Comparison of ENCODE assay signal across 1 cellular context in the genomic region with DNA sequence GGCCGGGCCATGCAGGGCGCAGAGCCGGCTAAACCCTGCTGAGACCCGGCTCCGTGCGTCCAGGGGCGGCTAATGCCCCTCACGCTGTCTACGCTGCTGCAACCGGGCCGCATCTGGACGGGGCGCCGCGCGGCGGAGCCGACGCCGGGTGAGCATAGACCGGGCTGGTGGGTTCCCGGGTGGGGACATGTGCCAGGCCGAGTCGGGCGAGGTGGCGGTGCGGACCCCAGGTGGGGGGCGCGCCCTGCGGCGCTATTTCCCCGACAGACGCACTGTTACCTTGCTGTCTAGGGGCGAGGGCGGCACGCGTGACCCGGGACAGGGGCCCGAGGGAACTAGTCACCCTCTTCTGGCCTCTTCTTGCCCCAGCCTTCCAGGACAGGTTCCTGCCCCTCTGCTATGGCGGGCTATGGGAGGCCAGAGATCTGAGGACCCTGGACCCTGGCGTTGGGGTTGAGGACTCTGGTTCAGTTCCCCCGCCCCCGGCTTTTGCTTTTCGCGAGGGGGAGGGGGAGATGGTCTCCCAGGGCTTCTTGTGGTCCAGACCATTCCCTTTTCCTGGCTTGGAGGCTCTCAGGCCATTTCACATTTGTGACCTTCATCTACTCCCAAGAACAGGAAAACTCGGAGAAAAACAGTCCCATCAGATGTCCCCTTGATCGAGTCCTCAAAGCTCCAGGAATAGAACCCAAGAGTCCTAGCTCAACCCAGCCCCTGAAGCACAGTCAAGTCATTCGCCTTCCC.
A peak's percentile ranks its signal among the peaks of the same experiment; 100 is the strongest.
TF ChIP-seq lines count a peak whose summit lies in the region.

No MANE protein-coding gene starts in this region.

TF ChIP-seq in K562, 482 proteins besides CTCF, POLR2A, EP300 and RAD21 (continued from another document and continues in another):
- TF ChIP-seq ATF4 (CRISPR knock-in tag; IDR thresholded peaks at IDR 0.05) (no peak), ZBTB1 (CRISPR knock-in tag; IDR thresholded peaks at IDR 0.05; ENCODE audit: borderline replicate concordance, low read depth) (no peak), SREBF1 (IDR thresholded peaks at IDR 0.05; ENCODE audit: borderline replicate concordance, low read depth, low read length) (no peak), POLR3G (IDR thresholded peaks at IDR 0.05; ENCODE audit: extremely low read depth, insufficient read length, insufficient replicate concordance) (no peak), ZNF76 (CRISPR knock-in tag; IDR thresholded peaks at IDR 0.05; ENCODE audit: borderline replicate concordance) (no peak), WHSC1 (IDR thresholded peaks at IDR 0.05; ENCODE audit: low read length) (no peak), ZNF384 (IDR thresholded peaks at IDR 0.05; ENCODE audit: low read depth, low read length) (no peak), IFI16 (CRISPR knock-in tag; IDR thresholded peaks at IDR 0.05) (no peak), SMARCE1 (IDR thresholded peaks at IDR 0.05) (peak; percentile 46; the same call in 1 of the 2 replicates), E2F5 (CRISPR knock-in tag; IDR thresholded peaks at IDR 0.05) (no peak), HNRNPUL1 (IDR thresholded peaks at IDR 0.05; ENCODE audit: low read length) (no peak), GATAD2A (IDR thresholded peaks at IDR 0.05) (peak; percentile 83; the same call in 1 of the 2 replicates), EGR1 (conservative IDR thresholded peaks at IDR 0.05) (peak; percentile 81), RBBP5 (IDR thresholded peaks at IDR 0.05; ENCODE audit: borderline replicate concordance, insufficient read depth, low read length, poor library complexity, severe bottlenecking) (peak; percentile 83), GABPB2 (CRISPR knock-in tag; conservative IDR thresholded peaks at IDR 0.05) (no peak), ZNF445 (CRISPR knock-in tag; IDR thresholded peaks at IDR 0.05; ENCODE audit: low read depth) (no peak), RNF2 (IDR thresholded peaks at IDR 0.05) (no peak), KLF13 (tag; IDR thresholded peaks at IDR 0.05; ENCODE audit: borderline replicate concordance, low read depth) (0 out of 2 replicates have a peak, but pooled peaks have one; percentile 30), TFAP4 (CRISPR knock-in tag; IDR thresholded peaks at IDR 0.05; ENCODE audit: borderline replicate concordance) (no peak), NR4A1 (CRISPR knock-in tag; IDR thresholded peaks at IDR 0.05) (no peak), NR4A1 (tag; IDR thresholded peaks at IDR 0.05) (no peak), GMEB1 (CRISPR knock-in tag; IDR thresholded peaks at IDR 0.05) (no peak), MNT (conservative IDR thresholded peaks at IDR 0.05) (no peak), FOXJ2 (tag; IDR thresholded peaks at IDR 0.05) (no peak), KDM2B (CRISPR knock-in tag; IDR thresholded peaks at IDR 0.05) (peak; percentile 95), ZNF347 (CRISPR knock-in tag; IDR thresholded peaks at IDR 0.05; ENCODE audit: low read depth) (no peak), ZNF253 (CRISPR knock-in tag; conservative IDR thresholded peaks at IDR 0.05) (no peak), HIVEP1 (CRISPR knock-in tag; IDR thresholded peaks at IDR 0.05) (no peak), TRIM24 (IDR thresholded peaks at IDR 0.05) (peak in 1 of 2 experiments; percentile 67; a peak in 1 of 4 replicates), FOXM1 (IDR thresholded peaks at IDR 0.05; ENCODE audit: low read depth) (no peak), FOXM1 (CRISPR knock-in tag; IDR thresholded peaks at IDR 0.05; ENCODE audit: low read depth) (no peak), TAF1 (IDR thresholded peaks at IDR 0.05; ENCODE audit: control insufficient read depth, extremely low read depth, insufficient read depth, low read length, severe bottlenecking) (peak; percentile 11), ADNP (tag; IDR thresholded peaks at IDR 0.05) (no peak), PCBP1 (IDR thresholded peaks at IDR 0.05; ENCODE audit: low read depth, low read length, poor library complexity, severe bottlenecking) (peak; percentile 17), SNAPC5 (CRISPR knock-in tag; IDR thresholded peaks at IDR 0.05) (no peak), PPARD (CRISPR knock-in tag; IDR thresholded peaks at IDR 0.05) (no peak), ELF1 (tag; IDR thresholded peaks at IDR 0.05) (no peak)
- TF ChIP-seq, protein P1, sequence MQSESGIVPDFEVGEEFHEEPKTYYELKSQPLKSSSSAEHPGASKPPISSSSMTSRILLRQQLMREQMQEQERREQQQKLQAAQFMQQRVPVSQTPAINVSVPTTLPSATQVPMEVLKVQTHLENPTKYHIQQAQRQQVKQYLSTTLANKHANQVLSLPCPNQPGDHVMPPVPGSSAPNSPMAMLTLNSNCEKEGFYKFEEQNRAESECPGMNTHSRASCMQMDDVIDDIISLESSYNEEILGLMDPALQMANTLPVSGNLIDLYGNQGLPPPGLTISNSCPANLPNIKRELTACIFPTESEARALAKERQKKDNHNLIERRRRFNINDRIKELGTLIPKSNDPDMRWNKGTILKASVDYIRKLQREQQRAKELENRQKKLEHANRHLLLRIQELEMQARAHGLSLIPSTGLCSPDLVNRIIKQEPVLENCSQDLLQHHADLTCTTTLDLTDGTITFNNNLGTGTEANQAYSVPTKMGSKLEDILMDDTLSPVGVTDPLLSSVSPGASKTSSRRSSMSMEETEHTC (IDR thresholded peaks at IDR 0.05), result 0 out of 2 replicates have a peak, but pooled peaks have one; percentile 17
- TF ChIP-seq, protein P2, sequence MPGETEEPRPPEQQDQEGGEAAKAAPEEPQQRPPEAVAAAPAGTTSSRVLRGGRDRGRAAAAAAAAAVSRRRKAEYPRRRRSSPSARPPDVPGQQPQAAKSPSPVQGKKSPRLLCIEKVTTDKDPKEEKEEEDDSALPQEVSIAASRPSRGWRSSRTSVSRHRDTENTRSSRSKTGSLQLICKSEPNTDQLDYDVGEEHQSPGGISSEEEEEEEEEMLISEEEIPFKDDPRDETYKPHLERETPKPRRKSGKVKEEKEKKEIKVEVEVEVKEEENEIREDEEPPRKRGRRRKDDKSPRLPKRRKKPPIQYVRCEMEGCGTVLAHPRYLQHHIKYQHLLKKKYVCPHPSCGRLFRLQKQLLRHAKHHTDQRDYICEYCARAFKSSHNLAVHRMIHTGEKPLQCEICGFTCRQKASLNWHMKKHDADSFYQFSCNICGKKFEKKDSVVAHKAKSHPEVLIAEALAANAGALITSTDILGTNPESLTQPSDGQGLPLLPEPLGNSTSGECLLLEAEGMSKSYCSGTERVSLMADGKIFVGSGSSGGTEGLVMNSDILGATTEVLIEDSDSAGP (CRISPR knock-in tag; IDR thresholded peaks at IDR 0.05), result no peak
- TF ChIP-seq, protein P3, sequence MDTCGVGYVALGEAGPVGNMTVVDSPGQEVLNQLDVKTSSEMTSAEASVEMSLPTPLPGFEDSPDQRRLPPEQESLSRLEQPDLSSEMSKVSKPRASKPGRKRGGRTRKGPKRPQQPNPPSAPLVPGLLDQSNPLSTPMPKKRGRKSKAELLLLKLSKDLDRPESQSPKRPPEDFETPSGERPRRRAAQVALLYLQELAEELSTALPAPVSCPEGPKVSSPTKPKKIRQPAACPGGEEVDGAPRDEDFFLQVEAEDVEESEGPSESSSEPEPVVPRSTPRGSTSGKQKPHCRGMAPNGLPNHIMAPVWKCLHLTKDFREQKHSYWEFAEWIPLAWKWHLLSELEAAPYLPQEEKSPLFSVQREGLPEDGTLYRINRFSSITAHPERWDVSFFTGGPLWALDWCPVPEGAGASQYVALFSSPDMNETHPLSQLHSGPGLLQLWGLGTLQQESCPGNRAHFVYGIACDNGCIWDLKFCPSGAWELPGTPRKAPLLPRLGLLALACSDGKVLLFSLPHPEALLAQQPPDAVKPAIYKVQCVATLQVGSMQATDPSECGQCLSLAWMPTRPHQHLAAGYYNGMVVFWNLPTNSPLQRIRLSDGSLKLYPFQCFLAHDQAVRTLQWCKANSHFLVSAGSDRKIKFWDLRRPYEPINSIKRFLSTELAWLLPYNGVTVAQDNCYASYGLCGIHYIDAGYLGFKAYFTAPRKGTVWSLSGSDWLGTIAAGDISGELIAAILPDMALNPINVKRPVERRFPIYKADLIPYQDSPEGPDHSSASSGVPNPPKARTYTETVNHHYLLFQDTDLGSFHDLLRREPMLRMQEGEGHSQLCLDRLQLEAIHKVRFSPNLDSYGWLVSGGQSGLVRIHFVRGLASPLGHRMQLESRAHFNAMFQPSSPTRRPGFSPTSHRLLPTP (IDR thresholded peaks at IDR 0.05; ENCODE audit: borderline replicate concordance, extremely low read depth, insufficient read length), result no peak
- TF ChIP-seq, protein P4, sequence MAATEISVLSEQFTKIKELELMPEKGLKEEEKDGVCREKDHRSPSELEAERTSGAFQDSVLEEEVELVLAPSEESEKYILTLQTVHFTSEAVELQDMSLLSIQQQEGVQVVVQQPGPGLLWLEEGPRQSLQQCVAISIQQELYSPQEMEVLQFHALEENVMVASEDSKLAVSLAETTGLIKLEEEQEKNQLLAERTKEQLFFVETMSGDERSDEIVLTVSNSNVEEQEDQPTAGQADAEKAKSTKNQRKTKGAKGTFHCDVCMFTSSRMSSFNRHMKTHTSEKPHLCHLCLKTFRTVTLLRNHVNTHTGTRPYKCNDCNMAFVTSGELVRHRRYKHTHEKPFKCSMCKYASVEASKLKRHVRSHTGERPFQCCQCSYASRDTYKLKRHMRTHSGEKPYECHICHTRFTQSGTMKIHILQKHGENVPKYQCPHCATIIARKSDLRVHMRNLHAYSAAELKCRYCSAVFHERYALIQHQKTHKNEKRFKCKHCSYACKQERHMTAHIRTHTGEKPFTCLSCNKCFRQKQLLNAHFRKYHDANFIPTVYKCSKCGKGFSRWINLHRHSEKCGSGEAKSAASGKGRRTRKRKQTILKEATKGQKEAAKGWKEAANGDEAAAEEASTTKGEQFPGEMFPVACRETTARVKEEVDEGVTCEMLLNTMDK (IDR thresholded peaks at IDR 0.05; ENCODE audit: borderline replicate concordance, insufficient read depth, low read depth, low read length, poor library complexity, severe bottlenecking), result no peak
- TF ChIP-seq, protein P5, sequence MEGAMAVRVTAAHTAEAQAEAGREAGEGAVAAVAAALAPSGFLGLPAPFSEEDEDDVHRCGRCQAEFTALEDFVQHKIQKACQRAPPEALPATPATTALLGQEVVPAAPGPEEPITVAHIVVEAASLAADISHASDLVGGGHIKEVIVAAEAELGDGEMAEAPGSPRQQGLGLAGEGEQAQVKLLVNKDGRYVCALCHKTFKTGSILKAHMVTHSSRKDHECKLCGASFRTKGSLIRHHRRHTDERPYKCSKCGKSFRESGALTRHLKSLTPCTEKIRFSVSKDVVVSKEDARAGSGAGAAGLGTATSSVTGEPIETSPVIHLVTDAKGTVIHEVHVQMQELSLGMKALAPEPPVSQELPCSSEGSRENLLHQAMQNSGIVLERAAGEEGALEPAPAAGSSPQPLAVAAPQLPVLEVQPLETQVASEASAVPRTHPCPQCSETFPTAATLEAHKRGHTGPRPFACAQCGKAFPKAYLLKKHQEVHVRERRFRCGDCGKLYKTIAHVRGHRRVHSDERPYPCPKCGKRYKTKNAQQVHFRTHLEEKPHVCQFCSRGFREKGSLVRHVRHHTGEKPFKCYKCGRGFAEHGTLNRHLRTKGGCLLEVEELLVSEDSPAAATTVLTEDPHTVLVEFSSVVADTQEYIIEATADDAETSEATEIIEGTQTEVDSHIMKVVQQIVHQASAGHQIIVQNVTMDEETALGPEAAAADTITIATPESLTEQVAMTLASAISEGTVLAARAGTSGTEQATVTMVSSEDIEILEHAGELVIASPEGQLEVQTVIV (CRISPR knock-in tag; IDR thresholded peaks at IDR 0.05; ENCODE audit: borderline replicate concordance), result no peak
